20 cellular contexts compared by ENCODE assay signal in genomic region chr4:76712564-76712963, GRCh38.
DNase-seq lines count a peak whose midpoint lies in the region; ATAC-seq and TF ChIP-seq lines count a peak whose summit lies in the region.
"Had no signal": no experiment of that assay in that cellular context is flagged by ENCODE, and none has a peak within 500 bp of the region (broad histone marks: within the 10 kb centered on the region; RNA-seq: fewer than 3 reads in every experiment).

No MANE protein-coding gene starts in this region.

- ATAC-seq in foreskin keratinocyte (peak; percentile 44), thoracic aorta (ENCODE audit: insufficient number of reproducible peaks, low FRiP score, low read depth) (no peak)
- ATAC-seq in stimulated activated memory B cell treated with anti-CD40 and anti-IgM and Interleukin-4, amounts not matched to agents 10 μg/mL and 1 μg/mL and 100 μg/mL, for 72 hours, result no peak

- no peak for TF ChIP-seq CTCF in foreskin keratinocyte (conservative IDR thresholded peaks at IDR 0.05)
- no peak for TF ChIP-seq CTCF in thoracic aorta (IDR thresholded peaks at IDR 0.05)

- H3K4me1 Mint-ChIP-seq in stimulated activated memory B cell treated with anti-CD40 and anti-IgM and Interleukin-4, amounts not matched to agents 10 μg/mL and 1 μg/mL and 100 μg/mL, for 72 hours, result peaks cover 20% of the 10 kb centered on the region

- H3K27ac ChIP-seq in foreskin keratinocyte (no peak overlapping the region), thoracic aorta (peak overlapping the region; percentile 24 to 44)

- no peak overlapping the region for H3K4me3 Mint-ChIP-seq in stimulated activated memory B cell treated with anti-CD40 and anti-IgM and Interleukin-4, amounts not matched to agents 10 μg/mL and 1 μg/mL and 100 μg/mL, for 72 hours

- no peaks in the 10 kb centered on the region for H3K9me3 ChIP-seq in thoracic aorta
- H3K9me3 ChIP-seq: BE2C had no signal

- H3K4me1 ChIP-seq in foreskin keratinocyte (peaks cover 5% of the 10 kb centered on the region), thoracic aorta (ENCODE audit: control insufficient read depth in 1 of 2, low read depth in 2 of 2) (peaks cover 50 to 83% of the 10 kb centered on the region in 2 donors)

- H3K27me3 ChIP-seq in foreskin keratinocyte, result no peaks in the 10 kb centered on the region
- no peaks in the 10 kb centered on the region for H3K27me3 ChIP-seq in thoracic aorta (replicated peaks; ENCODE audit: insufficient read depth)
- H3K27me3 ChIP-seq: BE2C had no signal

- no peaks in the 10 kb centered on the region for H3K27me3 Mint-ChIP-seq in stimulated activated memory B cell treated with anti-CD40 and anti-IgM and Interleukin-4, amounts not matched to agents 10 μg/mL and 1 μg/mL and 100 μg/mL, for 72 hours

- H3K36me3 ChIP-seq in thoracic aorta, result peaks cover 5% of the 10 kb centered on the region

- H3K36me3 Mint-ChIP-seq in stimulated activated memory B cell treated with anti-CD40 and anti-IgM and Interleukin-4, amounts not matched to agents 10 μg/mL and 1 μg/mL and 100 μg/mL, for 72 hours, result no peaks in the 10 kb centered on the region

- H3K27ac Mint-ChIP-seq in stimulated activated memory B cell treated with anti-CD40 and anti-IgM and Interleukin-4, amounts not matched to agents 10 μg/mL and 1 μg/mL and 100 μg/mL, for 72 hours, result no peak overlapping the region

- H3K4me3 ChIP-seq in thoracic aorta, result no peak overlapping the region

- no peaks in the 10 kb centered on the region for H3K9me3 Mint-ChIP-seq in stimulated activated memory B cell treated with anti-CD40 and anti-IgM and Interleukin-4, amounts not matched to agents 10 μg/mL and 1 μg/mL and 100 μg/mL, for 72 hours

- DNase-seq in ELR (ENCODE audit: low read depth) (peak; percentile 40), RKO (ENCODE audit: low spot score) (peak; percentile 23), foreskin keratinocyte (no peak), thoracic aorta (ENCODE audit: low spot score) (no peak), DMS114 treated with DMSO at 0.1 percent for 48 hours (lab: John Stamatoyannopoulos, UW; ENCODE audit: unreplicated experiment) (no peak), Kasumi-1 (lab: John Stamatoyannopoulos, UW) (no peak)
- DNase-seq: BE2C, DMS 273 treated with DMSO at 0.1 percent for 48 hours, DND-41, GDM1, H7, MM.1S, NCI-H1048, NCI-H1436, NCI-H187 treated with DMSO at 0.1 percent for 48 hours, NCI-H510A, NCI-H774, Right ventricle myocardium superior, SW 1271 had no signal

Comparison
In these comparisons a context has a peak if more than half of its experiments do, and no peak if none do; other contexts are left out.
1. DNase-seq: peak in ELR (single experiment) and RKO (single experiment); none in foreskin keratinocyte (0 of 2), thoracic aorta (single experiment), DMS114 treated with DMSO at 0.1 percent for 48 hours (single experiment) and Kasumi-1 (0 of 2).